1 cellular context compared by ENCODE assay signal in genomic region chr13:30114586-30115256, GRCh38.
TF ChIP-seq lines count a peak whose summit lies in the region.

No MANE protein-coding gene starts in this region.

TF ChIP-seq in HepG2, 621 proteins besides CTCF, POLR2A, EP300 and RAD21 (continued from another document and continues in another):
- TF ChIP-seq, protein P1, sequence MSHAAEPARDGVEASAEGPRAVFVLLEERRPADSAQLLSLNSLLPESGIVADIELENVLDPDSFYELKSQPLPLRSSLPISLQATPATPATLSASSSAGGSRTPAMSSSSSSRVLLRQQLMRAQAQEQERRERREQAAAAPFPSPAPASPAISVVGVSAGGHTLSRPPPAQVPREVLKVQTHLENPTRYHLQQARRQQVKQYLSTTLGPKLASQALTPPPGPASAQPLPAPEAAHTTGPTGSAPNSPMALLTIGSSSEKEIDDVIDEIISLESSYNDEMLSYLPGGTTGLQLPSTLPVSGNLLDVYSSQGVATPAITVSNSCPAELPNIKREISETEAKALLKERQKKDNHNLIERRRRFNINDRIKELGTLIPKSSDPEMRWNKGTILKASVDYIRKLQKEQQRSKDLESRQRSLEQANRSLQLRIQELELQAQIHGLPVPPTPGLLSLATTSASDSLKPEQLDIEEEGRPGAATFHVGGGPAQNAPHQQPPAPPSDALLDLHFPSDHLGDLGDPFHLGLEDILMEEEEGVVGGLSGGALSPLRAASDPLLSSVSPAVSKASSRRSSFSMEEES (CRISPR knock-in tag; IDR thresholded peaks at IDR 0.05): no peak
- TF ChIP-seq ESRRA (CRISPR knock-in tag; IDR thresholded peaks at IDR 0.05; ENCODE audit: low read depth) (0 out of 2 replicates have a peak, but pooled peaks have one; percentile 31), CREM (IDR thresholded peaks at IDR 0.05) (no peak), CREM (CRISPR knock-in tag; IDR thresholded peaks at IDR 0.05) (no peak), ZNF234 (CRISPR knock-in tag; conservative IDR thresholded peaks at IDR 0.05) (no peak), MNT (IDR thresholded peaks at IDR 0.05) (no peak), RAD51 (IDR thresholded peaks at IDR 0.05; ENCODE audit: borderline replicate concordance) (no peak), GTF3A (CRISPR knock-in tag; conservative IDR thresholded peaks at IDR 0.05) (no peak), THAP7 (CRISPR knock-in tag; IDR thresholded peaks at IDR 0.05) (no peak), ONECUT2 (CRISPR knock-in tag; IDR thresholded peaks at IDR 0.05) (no peak), ZNF331 (CRISPR knock-in tag; IDR thresholded peaks at IDR 0.05) (no peak), ZNF264 (CRISPR knock-in tag; IDR thresholded peaks at IDR 0.05) (no peak), KDM3A (CRISPR knock-in tag; IDR thresholded peaks at IDR 0.05; ENCODE audit: low read depth) (peak; percentile 27; the same call in 1 of the 2 replicates), NFYB (CRISPR knock-in tag; IDR thresholded peaks at IDR 0.05) (no peak), JARID2 (CRISPR knock-in tag; IDR thresholded peaks at IDR 0.05; ENCODE audit: insufficient replicate concordance) (no peak), BRCA1 (CRISPR knock-in tag; IDR thresholded peaks at IDR 0.05) (no peak), SIX1 (CRISPR knock-in tag; IDR thresholded peaks at IDR 0.05; ENCODE audit: borderline replicate concordance) (no peak), ZNF432 (CRISPR knock-in tag; IDR thresholded peaks at IDR 0.05; ENCODE audit: borderline replicate concordance) (no peak), ZNF343 (CRISPR knock-in tag; IDR thresholded peaks at IDR 0.05) (no peak), CBX2 (IDR thresholded peaks at IDR 0.05; ENCODE audit: low read depth, low read length) (no peak), CBX2 (CRISPR knock-in tag; IDR thresholded peaks at IDR 0.05; ENCODE audit: low read depth) (0 out of 2 replicates have a peak, but pooled peaks have one; percentile 34), ZNF674 (CRISPR knock-in tag; IDR thresholded peaks at IDR 0.05; ENCODE audit: low read depth) (no peak), ZNF354B (CRISPR knock-in tag; IDR thresholded peaks at IDR 0.05) (no peak)
- TF ChIP-seq, protein P2, sequence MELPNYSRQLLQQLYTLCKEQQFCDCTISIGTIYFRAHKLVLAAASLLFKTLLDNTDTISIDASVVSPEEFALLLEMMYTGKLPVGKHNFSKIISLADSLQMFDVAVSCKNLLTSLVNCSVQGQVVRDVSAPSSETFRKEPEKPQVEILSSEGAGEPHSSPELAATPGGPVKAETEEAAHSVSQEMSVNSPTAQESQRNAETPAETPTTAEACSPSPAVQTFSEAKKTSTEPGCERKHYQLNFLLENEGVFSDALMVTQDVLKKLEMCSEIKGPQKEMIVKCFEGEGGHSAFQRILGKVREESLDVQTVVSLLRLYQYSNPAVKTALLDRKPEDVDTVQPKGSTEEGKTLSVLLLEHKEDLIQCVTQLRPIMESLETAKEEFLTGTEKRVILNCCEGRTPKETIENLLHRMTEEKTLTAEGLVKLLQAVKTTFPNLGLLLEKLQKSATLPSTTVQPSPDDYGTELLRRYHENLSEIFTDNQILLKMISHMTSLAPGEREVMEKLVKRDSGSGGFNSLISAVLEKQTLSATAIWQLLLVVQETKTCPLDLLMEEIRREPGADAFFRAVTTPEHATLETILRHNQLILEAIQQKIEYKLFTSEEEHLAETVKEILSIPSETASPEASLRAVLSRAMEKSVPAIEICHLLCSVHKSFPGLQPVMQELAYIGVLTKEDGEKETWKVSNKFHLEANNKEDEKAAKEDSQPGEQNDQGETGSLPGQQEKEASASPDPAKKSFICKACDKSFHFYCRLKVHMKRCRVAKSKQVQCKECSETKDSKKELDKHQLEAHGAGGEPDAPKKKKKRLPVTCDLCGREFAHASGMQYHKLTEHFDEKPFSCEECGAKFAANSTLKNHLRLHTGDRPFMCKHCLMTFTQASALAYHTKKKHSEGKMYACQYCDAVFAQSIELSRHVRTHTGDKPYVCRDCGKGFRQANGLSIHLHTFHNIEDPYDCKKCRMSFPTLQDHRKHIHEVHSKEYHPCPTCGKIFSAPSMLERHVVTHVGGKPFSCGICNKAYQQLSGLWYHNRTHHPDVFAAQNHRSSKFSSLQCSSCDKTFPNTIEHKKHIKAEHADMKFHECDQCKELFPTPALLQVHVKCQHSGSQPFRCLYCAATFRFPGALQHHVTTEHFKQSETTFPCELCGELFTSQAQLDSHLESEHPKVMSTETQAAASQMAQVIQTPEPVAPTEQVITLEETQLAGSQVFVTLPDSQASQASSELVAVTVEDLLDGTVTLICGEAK (IDR thresholded peaks at IDR 0.05): no peak
- TF ChIP-seq, protein P2 (CRISPR knock-in tag; IDR thresholded peaks at IDR 0.05): no peak
- TF ChIP-seq, protein P3, sequence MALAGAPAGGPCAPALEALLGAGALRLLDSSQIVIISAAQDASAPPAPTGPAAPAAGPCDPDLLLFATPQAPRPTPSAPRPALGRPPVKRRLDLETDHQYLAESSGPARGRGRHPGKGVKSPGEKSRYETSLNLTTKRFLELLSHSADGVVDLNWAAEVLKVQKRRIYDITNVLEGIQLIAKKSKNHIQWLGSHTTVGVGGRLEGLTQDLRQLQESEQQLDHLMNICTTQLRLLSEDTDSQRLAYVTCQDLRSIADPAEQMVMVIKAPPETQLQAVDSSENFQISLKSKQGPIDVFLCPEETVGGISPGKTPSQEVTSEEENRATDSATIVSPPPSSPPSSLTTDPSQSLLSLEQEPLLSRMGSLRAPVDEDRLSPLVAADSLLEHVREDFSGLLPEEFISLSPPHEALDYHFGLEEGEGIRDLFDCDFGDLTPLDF (CRISPR knock-in tag; IDR thresholded peaks at IDR 0.05): no peak
- TF ChIP-seq, protein P4, sequence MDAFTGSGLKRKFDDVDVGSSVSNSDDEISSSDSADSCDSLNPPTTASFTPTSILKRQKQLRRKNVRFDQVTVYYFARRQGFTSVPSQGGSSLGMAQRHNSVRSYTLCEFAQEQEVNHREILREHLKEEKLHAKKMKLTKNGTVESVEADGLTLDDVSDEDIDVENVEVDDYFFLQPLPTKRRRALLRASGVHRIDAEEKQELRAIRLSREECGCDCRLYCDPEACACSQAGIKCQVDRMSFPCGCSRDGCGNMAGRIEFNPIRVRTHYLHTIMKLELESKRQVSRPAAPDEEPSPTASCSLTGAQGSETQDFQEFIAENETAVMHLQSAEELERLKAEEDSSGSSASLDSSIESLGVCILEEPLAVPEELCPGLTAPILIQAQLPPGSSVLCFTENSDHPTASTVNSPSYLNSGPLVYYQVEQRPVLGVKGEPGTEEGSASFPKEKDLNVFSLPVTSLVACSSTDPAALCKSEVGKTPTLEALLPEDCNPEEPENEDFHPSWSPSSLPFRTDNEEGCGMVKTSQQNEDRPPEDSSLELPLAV (CRISPR knock-in tag; conservative IDR thresholded peaks at IDR 0.05; ENCODE audit: low read depth): no peak
- TF ChIP-seq, protein P5, sequence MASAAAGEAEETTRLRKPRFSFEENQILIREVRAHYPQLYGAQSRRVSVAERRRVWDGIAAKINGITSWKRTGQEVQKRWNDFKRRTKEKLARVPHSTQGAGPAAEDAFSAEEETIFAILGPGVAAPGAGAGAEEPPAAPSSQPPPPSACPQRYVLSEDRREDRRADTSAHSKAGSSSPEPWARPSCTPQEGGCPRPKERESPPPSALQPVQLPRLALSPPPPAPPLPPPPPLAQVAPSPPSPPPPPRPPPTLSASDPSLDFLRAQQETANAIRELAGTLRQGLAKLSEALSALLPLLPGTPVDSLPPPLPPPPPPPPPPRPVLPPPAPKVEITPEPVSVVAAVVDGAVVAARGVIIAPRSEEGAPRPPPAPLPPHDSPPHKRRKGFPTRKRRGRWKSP (CRISPR knock-in tag; IDR thresholded peaks at IDR 0.05): peak; percentile 97
- TF ChIP-seq, protein P6, sequence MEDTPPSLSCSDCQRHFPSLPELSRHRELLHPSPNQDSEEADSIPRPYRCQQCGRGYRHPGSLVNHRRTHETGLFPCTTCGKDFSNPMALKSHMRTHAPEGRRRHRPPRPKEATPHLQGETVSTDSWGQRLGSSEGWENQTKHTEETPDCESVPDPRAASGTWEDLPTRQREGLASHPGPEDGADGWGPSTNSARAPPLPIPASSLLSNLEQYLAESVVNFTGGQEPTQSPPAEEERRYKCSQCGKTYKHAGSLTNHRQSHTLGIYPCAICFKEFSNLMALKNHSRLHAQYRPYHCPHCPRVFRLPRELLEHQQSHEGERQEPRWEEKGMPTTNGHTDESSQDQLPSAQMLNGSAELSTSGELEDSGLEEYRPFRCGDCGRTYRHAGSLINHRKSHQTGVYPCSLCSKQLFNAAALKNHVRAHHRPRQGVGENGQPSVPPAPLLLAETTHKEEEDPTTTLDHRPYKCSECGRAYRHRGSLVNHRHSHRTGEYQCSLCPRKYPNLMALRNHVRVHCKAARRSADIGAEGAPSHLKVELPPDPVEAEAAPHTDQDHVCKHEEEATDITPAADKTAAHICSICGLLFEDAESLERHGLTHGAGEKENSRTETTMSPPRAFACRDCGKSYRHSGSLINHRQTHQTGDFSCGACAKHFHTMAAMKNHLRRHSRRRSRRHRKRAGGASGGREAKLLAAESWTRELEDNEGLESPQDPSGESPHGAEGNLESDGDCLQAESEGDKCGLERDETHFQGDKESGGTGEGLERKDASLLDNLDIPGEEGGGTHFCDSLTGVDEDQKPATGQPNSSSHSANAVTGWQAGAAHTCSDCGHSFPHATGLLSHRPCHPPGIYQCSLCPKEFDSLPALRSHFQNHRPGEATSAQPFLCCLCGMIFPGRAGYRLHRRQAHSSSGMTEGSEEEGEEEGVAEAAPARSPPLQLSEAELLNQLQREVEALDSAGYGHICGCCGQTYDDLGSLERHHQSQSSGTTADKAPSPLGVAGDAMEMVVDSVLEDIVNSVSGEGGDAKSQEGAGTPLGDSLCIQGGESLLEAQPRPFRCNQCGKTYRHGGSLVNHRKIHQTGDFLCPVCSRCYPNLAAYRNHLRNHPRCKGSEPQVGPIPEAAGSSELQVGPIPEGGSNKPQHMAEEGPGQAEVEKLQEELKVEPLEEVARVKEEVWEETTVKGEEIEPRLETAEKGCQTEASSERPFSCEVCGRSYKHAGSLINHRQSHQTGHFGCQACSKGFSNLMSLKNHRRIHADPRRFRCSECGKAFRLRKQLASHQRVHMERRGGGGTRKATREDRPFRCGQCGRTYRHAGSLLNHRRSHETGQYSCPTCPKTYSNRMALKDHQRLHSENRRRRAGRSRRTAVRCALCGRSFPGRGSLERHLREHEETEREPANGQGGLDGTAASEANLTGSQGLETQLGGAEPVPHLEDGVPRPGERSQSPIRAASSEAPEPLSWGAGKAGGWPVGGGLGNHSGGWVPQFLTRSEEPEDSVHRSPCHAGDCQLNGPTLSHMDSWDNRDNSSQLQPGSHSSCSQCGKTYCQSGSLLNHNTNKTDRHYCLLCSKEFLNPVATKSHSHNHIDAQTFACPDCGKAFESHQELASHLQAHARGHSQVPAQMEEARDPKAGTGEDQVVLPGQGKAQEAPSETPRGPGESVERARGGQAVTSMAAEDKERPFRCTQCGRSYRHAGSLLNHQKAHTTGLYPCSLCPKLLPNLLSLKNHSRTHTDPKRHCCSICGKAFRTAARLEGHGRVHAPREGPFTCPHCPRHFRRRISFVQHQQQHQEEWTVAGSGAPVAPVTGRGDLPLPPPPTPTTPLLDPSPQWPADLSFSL (CRISPR knock-in tag; IDR thresholded peaks at IDR 0.05): no peak
- TF ChIP-seq, protein P7, sequence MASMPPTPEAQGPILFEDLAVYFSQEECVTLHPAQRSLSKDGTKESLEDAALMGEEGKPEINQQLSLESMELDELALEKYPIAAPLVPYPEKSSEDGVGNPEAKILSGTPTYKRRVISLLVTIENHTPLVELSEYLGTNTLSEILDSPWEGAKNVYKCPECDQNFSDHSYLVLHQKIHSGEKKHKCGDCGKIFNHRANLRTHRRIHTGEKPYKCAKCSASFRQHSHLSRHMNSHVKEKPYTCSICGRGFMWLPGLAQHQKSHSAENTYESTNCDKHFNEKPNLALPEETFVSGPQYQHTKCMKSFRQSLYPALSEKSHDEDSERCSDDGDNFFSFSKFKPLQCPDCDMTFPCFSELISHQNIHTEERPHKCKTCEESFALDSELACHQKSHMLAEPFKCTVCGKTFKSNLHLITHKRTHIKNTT (CRISPR knock-in tag; IDR thresholded peaks at IDR 0.05): no peak
